ENCODE assay signal across 1 cellular context in the genomic region with DNA sequence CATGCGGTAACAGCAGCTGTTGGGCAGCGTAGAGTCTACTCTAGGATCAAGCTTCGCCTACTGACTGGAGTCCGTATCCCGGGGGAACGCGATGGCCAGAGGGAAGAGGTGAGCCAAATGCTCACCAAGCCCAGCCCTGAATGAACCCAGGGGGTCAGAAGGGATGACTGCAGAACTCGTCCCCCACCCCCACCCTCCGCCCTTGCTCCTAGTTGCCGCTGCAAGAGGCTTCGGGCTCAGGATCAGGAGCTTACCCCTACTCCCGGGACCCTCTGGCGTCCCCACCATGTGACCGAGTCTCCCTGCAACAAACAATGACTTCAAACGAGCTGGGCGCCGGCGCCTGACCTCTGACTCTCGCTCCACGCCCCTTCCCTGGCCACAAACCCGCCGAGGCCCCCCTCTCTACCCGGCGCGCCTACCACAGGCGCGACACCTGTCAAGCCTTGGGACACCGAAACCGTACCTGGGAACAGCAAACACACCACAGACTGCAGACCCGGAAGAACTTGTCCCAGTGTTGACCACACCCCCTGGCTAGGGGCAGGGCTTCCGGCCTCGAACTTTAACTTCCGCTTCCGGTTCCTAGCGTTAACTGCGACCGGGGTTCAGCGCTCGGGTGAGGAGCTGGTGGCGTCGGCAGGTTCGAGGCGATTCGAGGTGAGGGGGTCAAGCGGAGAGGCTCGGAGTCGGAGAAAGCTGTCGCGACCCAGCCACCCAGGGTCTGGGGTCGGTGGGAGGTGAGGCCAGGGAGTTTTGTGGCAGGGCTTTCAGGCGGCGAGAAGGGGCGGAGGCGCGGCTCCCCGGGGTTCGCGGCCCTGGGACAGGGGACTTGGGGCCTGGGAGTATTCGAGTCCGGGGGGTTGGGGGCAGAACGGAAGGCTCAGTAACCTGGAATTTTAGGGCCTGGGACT.
TF ChIP-seq lines count a peak whose summit lies in the region.

UBL5 (plus strand) TSS at position 594 of the 914 bp plus-strand sequence. CDS start 420 bp downstream, outside the sequence.

TF ChIP-seq in HepG2, 621 proteins besides CTCF, POLR2A, EP300 and RAD21 (continued from another document and continues in another):
- TF ChIP-seq NKX3-1 (CRISPR knock-in tag; IDR thresholded peaks at IDR 0.05) (0 out of 2 replicates have a peak, but pooled peaks have one; percentile 15), ZNF160 (CRISPR knock-in tag; IDR thresholded peaks at IDR 0.05) (no peak; the same call in none of the 2 replicates), ZNF558 (CRISPR knock-in tag; IDR thresholded peaks at IDR 0.05; ENCODE audit: borderline replicate concordance) (peak; percentile 38; the same call in 1 of the 2 replicates), ZNF891 (CRISPR knock-in tag; IDR thresholded peaks at IDR 0.05) (peak; percentile 92), SOX6 (IDR thresholded peaks at IDR 0.05) (no peak), SOX6 (CRISPR knock-in tag; IDR thresholded peaks at IDR 0.05) (peak; percentile 34; the same call in 1 of the 2 replicates), NAIF1 (CRISPR knock-in tag; IDR thresholded peaks at IDR 0.05; ENCODE audit: borderline replicate concordance) (no peak), NR0B2 (CRISPR knock-in tag; IDR thresholded peaks at IDR 0.05) (peak; percentile 84), KMT2B (CRISPR knock-in tag; IDR thresholded peaks at IDR 0.05) (peak; percentile 89), AHR (CRISPR knock-in tag; IDR thresholded peaks at IDR 0.05) (0 out of 2 replicates have a peak, but pooled peaks have one; percentile 57), HMGXB4 (CRISPR knock-in tag; IDR thresholded peaks at IDR 0.05; ENCODE audit: borderline replicate concordance in 1 of 2, low read depth in 1 of 2) (peak; percentile 84 to 88), ZNF18 (CRISPR knock-in tag; IDR thresholded peaks at IDR 0.05; ENCODE audit: insufficient replicate concordance) (peak; percentile 58), TSC22D2 (CRISPR knock-in tag; IDR thresholded peaks at IDR 0.05; ENCODE audit: borderline replicate concordance) (0 out of 2 replicates have a peak, but pooled peaks have one; percentile 70), DZIP1 (CRISPR knock-in tag; IDR thresholded peaks at IDR 0.05) (peak; percentile 68; the same call in 1 of the 2 replicates), ZNF460 (CRISPR knock-in tag; IDR thresholded peaks at IDR 0.05; ENCODE audit: borderline replicate concordance) (no peak), ZFAT (CRISPR knock-in tag; conservative IDR thresholded peaks at IDR 0.05) (no peak), HDAC6 (IDR thresholded peaks at IDR 0.05; ENCODE audit: low read depth, low read length) (no peak), NCOR1 (IDR thresholded peaks at IDR 0.05; ENCODE audit: borderline replicate concordance, low read length) (peak; percentile 37; the same call in 1 of the 2 replicates), DNMT3B (CRISPR knock-in tag; conservative IDR thresholded peaks at IDR 0.05) (no peak), ZC3H13 (CRISPR knock-in tag; IDR thresholded peaks at IDR 0.05) (peak; percentile 48), TERF1 (CRISPR knock-in tag; IDR thresholded peaks at IDR 0.05) (no peak), MIER2 (CRISPR knock-in tag; IDR thresholded peaks at IDR 0.05) (peak; percentile 49; the same call in 1 of the 2 replicates), DRAP1 (CRISPR knock-in tag; IDR thresholded peaks at IDR 0.05) (peak; percentile 89), HES4 (CRISPR knock-in tag; IDR thresholded peaks at IDR 0.05; ENCODE audit: borderline replicate concordance) (peak; percentile 80; the same call in 1 of the 2 replicates), GATAD2A (CRISPR knock-in tag; IDR thresholded peaks at IDR 0.05) (peak; percentile 64), IKZF4 (CRISPR knock-in tag; IDR thresholded peaks at IDR 0.05; ENCODE audit: borderline replicate concordance, low read depth, not compliant biosample characterization) (peak; percentile 1), CBFB (CRISPR knock-in tag; IDR thresholded peaks at IDR 0.05) (peak; percentile 67; the same call in 1 of the 2 replicates), SIN3B (IDR thresholded peaks at IDR 0.05; ENCODE audit: low read length) (peak; percentile 64; the same call in 1 of the 2 replicates), HMG20A (CRISPR knock-in tag; IDR thresholded peaks at IDR 0.05; ENCODE audit: borderline replicate concordance) (no peak), KDM5A (IDR thresholded peaks at IDR 0.05; ENCODE audit: borderline replicate concordance, low read length) (peak; percentile 91), SETDB1 (CRISPR knock-in tag; IDR thresholded peaks at IDR 0.05; ENCODE audit: borderline replicate concordance) (0 out of 2 replicates have a peak, but pooled peaks have one; percentile 33), ZNF382 (CRISPR knock-in tag; IDR thresholded peaks at IDR 0.05; ENCODE audit: borderline replicate concordance) (no peak), SP2 (CRISPR knock-in tag; IDR thresholded peaks at IDR 0.05) (peak; percentile 84), ZFP1 (CRISPR knock-in tag; IDR thresholded peaks at IDR 0.05) (no peak), ZEB1 (IDR thresholded peaks at IDR 0.05; ENCODE audit: insufficient replicate concordance, low read depth) (peak; percentile 90)
- TF ChIP-seq, protein P1, sequence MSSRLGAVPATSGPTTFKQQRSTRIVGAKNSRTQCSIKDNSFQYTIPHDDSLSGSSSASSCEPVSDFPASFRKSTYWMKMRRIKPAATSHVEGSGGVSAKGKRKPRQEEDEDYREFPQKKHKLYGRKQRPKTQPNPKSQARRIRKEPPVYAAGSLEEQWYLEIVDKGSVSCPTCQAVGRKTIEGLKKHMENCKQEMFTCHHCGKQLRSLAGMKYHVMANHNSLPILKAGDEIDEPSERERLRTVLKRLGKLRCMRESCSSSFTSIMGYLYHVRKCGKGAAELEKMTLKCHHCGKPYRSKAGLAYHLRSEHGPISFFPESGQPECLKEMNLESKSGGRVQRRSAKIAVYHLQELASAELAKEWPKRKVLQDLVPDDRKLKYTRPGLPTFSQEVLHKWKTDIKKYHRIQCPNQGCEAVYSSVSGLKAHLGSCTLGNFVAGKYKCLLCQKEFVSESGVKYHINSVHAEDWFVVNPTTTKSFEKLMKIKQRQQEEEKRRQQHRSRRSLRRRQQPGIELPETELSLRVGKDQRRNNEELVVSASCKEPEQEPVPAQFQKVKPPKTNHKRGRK (CRISPR knock-in tag; IDR thresholded peaks at IDR 0.05) = no peak
- TF ChIP-seq, protein P2, sequence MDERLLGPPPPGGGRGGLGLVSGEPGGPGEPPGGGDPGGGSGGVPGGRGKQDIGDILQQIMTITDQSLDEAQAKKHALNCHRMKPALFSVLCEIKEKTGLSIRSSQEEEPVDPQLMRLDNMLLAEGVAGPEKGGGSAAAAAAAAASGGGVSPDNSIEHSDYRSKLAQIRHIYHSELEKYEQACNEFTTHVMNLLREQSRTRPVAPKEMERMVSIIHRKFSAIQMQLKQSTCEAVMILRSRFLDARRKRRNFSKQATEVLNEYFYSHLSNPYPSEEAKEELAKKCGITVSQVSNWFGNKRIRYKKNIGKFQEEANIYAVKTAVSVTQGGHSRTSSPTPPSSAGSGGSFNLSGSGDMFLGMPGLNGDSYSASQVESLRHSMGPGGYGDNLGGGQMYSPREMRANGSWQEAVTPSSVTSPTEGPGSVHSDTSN (CRISPR knock-in tag; IDR thresholded peaks at IDR 0.05) = no peak
- TF ChIP-seq, protein P3, sequence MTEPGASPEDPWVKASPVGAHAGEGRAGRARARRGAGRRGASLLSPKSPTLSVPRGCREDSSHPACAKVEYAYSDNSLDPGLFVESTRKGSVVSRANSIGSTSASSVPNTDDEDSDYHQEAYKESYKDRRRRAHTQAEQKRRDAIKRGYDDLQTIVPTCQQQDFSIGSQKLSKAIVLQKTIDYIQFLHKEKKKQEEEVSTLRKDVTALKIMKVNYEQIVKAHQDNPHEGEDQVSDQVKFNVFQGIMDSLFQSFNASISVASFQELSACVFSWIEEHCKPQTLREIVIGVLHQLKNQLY (CRISPR knock-in tag; IDR thresholded peaks at IDR 0.05) = 0 out of 2 replicates have a peak, but pooled peaks have one; percentile 12
